Comparison of ENCODE assay signal across 13 cellular contexts in genomic region chr2:28944535-28944934, GRCh38. TPM values are rescaled to one million over a fixed set of nuclear protein-coding genes. Genes with fewer than 3 reads are reported as not detected.
DNase-seq lines count a peak whose midpoint lies in the region; ATAC-seq and TF ChIP-seq lines count a peak whose summit lies in the region.
"Had no signal": no experiment of that assay in that cellular context is flagged by ENCODE, and none has a peak within 500 bp of the region (broad histone marks: within the 10 kb centered on the region; RNA-seq: fewer than 3 reads in every experiment).

No MANE protein-coding gene starts in this region.

- intact Hi-C loops in activated CD8-positive, alpha-beta T cell treated with anti-CD3 and anti-CD28 coated beads for 36 hours (cut with micrococcal nuclease): no loop called here
- intact Hi-C loops in CD14-positive monocyte (cut with micrococcal nuclease): no loop called here

- CTCF ChIA-PET in activated CD8-positive, alpha-beta T cell treated with anti-CD3 and anti-CD28 coated beads for 36 hours (lab: Charles Lee): interaction anchor here (1.0 kb wide), 2 partner anchors 124 to 238 kb away, joined by 3 read pairs; no protein-coding TSS in a partner anchor
- CTCF ChIA-PET in activated CD8-positive, alpha-beta T cell treated with anti-CD3 and anti-CD28 coated beads, Interleukin-2, amount 10 ng/mL, durations not matched to agents 7 days and 5 days (lab: Charles Lee): no interaction called here

- peaks cover 67% of the 10 kb centered on the region for H3K36me3 Mint-ChIP-seq in activated CD8-positive, alpha-beta T cell treated with anti-CD3 and anti-CD28 coated beads for 36 hours (ENCODE audit: low read depth)
- H3K36me3 Mint-ChIP-seq in activated CD8-positive, alpha-beta T cell treated with anti-CD3 and anti-CD28 coated beads, Interleukin-2, amount 10 ng/mL, durations not matched to agents 7 days and 5 days (ENCODE audit: low read depth): peaks cover 68% of the 10 kb centered on the region
- peaks cover 69 to 82% of the 10 kb centered on the region in 2 donors for H3K36me3 Mint-ChIP-seq in CD14-positive monocyte
- H3K36me3 Mint-ChIP-seq in activated naive CD8-positive, alpha-beta T cell treated with anti-CD3 and anti-CD28 coated beads, Interleukin-2, amount 50 U/mL, for 24 hours (ENCODE audit: low read depth): peaks cover 80% of the 10 kb centered on the region
- H3K36me3 Mint-ChIP-seq in stimulated activated naive B cell treated with anti-CD40 and anti-IgM and Interleukin-4, amounts not matched to agents 10 μg/mL and 1 μg/mL and 100 μg/mL, for 72 hours: peaks cover 50 to 61% of the 10 kb centered on the region in 2 donors

- POLR2A ChIA-PET in activated CD8-positive, alpha-beta T cell treated with anti-CD3 and anti-CD28 coated beads for 36 hours (lab: Charles Lee): interaction anchor here (0.9 to 1.4 kb wide), 3 partner anchors 12 to 42 kb away, joined by 3 to 4 read pairs (median 4); no protein-coding TSS in a partner anchor
- POLR2A ChIA-PET in activated CD8-positive, alpha-beta T cell treated with anti-CD3 and anti-CD28 coated beads, Interleukin-2, amount 10 ng/mL, durations not matched to agents 7 days and 5 days (lab: Charles Lee): no interaction called here

- H3K27me3 Mint-ChIP-seq in activated CD8-positive, alpha-beta T cell treated with anti-CD3 and anti-CD28 coated beads for 36 hours: no peaks in the 10 kb centered on the region
- H3K27me3 Mint-ChIP-seq in activated CD8-positive, alpha-beta T cell treated with anti-CD3 and anti-CD28 coated beads, Interleukin-2, amount 10 ng/mL, durations not matched to agents 7 days and 5 days (ENCODE audit: low read depth): no peaks in the 10 kb centered on the region
- H3K27me3 Mint-ChIP-seq in CD14-positive monocyte (ENCODE audit: low read depth in 3 of 3): no peaks in the 10 kb centered on the region
- no peaks in the 10 kb centered on the region for H3K27me3 Mint-ChIP-seq in activated naive CD8-positive, alpha-beta T cell treated with anti-CD3 and anti-CD28 coated beads, Interleukin-2, amount 50 U/mL, for 24 hours
- no peaks in the 10 kb centered on the region for H3K27me3 Mint-ChIP-seq in stimulated activated naive B cell treated with anti-CD40 and anti-IgM and Interleukin-4, amounts not matched to agents 10 μg/mL and 1 μg/mL and 100 μg/mL, for 72 hours
- H3K27me3 Mint-ChIP-seq: CD4-positive, alpha-beta T cell had no signal

- TF ChIP-seq CTCF in activated CD8-positive, alpha-beta T cell treated with anti-CD3 and anti-CD28 coated beads for 36 hours (IDR thresholded peaks at IDR 0.05): no peak
- TF ChIP-seq CTCF in CD14-positive monocyte (IDR thresholded peaks at IDR 0.05): no peak

- peaks cover 3% of the 10 kb centered on the region for H3K9me3 Mint-ChIP-seq in activated CD8-positive, alpha-beta T cell treated with anti-CD3 and anti-CD28 coated beads for 36 hours
- H3K9me3 Mint-ChIP-seq in activated CD8-positive, alpha-beta T cell treated with anti-CD3 and anti-CD28 coated beads, Interleukin-2, amount 10 ng/mL, durations not matched to agents 7 days and 5 days (ENCODE audit: insufficient read depth): no peaks in the 10 kb centered on the region
- H3K9me3 Mint-ChIP-seq in CD14-positive monocyte: peaks cover 0 to 4% (median 3%) of the 10 kb centered on the region in 7 donors
- no peaks in the 10 kb centered on the region for H3K9me3 Mint-ChIP-seq in activated naive CD8-positive, alpha-beta T cell treated with anti-CD3 and anti-CD28 coated beads, Interleukin-2, amount 50 U/mL, for 24 hours
- H3K9me3 Mint-ChIP-seq in stimulated activated naive B cell treated with anti-CD40 and anti-IgM and Interleukin-4, amounts not matched to agents 10 μg/mL and 1 μg/mL and 100 μg/mL, for 72 hours: peaks cover 0 to 5% of the 10 kb centered on the region in 2 donors
- H3K9me3 Mint-ChIP-seq: CD4-positive, alpha-beta T cell had no signal

- no peaks in the 10 kb centered on the region for H3K4me1 Mint-ChIP-seq in activated CD8-positive, alpha-beta T cell treated with anti-CD3 and anti-CD28 coated beads for 36 hours (ENCODE audit: low read depth)
- H3K4me1 Mint-ChIP-seq in activated CD8-positive, alpha-beta T cell treated with anti-CD3 and anti-CD28 coated beads, Interleukin-2, amount 10 ng/mL, durations not matched to agents 7 days and 5 days (ENCODE audit: low read depth): peaks cover 6% of the 10 kb centered on the region
- no peaks in the 10 kb centered on the region for H3K4me1 Mint-ChIP-seq in CD14-positive monocyte
- no peaks in the 10 kb centered on the region for H3K4me1 Mint-ChIP-seq in activated naive CD8-positive, alpha-beta T cell treated with anti-CD3 and anti-CD28 coated beads, Interleukin-2, amount 50 U/mL, for 24 hours
- H3K4me1 Mint-ChIP-seq in stimulated activated naive B cell treated with anti-CD40 and anti-IgM and Interleukin-4, amounts not matched to agents 10 μg/mL and 1 μg/mL and 100 μg/mL, for 72 hours: peaks cover under 1 to 5% of the 10 kb centered on the region in 2 donors

- peak overlapping the region; percentile 22 for H3K27ac Mint-ChIP-seq in activated CD8-positive, alpha-beta T cell treated with anti-CD3 and anti-CD28 coated beads for 36 hours
- H3K27ac Mint-ChIP-seq in activated CD8-positive, alpha-beta T cell treated with anti-CD3 and anti-CD28 coated beads, Interleukin-2, amount 10 ng/mL, durations not matched to agents 7 days and 5 days: no peak overlapping the region
- peak overlapping the region in 4 of 7 donors; percentile 14 to 79 (median 22) for H3K27ac Mint-ChIP-seq in CD14-positive monocyte
- peak overlapping the region; percentile 24 for H3K27ac Mint-ChIP-seq in activated naive CD8-positive, alpha-beta T cell treated with anti-CD3 and anti-CD28 coated beads, Interleukin-2, amount 50 U/mL, for 24 hours
- peak overlapping the region; percentile 47 for H3K27ac Mint-ChIP-seq in stimulated activated naive B cell treated with anti-CD40 and anti-IgM and Interleukin-4, amounts not matched to agents 10 μg/mL and 1 μg/mL and 100 μg/mL, for 72 hours
- H3K27ac Mint-ChIP-seq: CD4-positive, alpha-beta T cell had no signal

- no peak for DNase-seq in activated CD8-positive, alpha-beta T cell treated with anti-CD3 and anti-CD28 coated beads for 36 hours
- DNase-seq in activated CD8-positive, alpha-beta T cell treated with anti-CD3 and anti-CD28 coated beads, Interleukin-2, amount 10 ng/mL, durations not matched to agents 7 days and 5 days: no peak
- no peak for DNase-seq in CD14-positive monocyte (ENCODE audit: low spot score)
- no peak for DNase-seq in activated naive CD8-positive, alpha-beta T cell treated with anti-CD3 and anti-CD28 coated beads, Interleukin-2, amount 50 U/mL, for 24 hours
- no peak for DNase-seq in stimulated activated naive B cell treated with anti-CD40 and anti-IgM and Interleukin-4, amounts not matched to agents 10 μg/mL and 1 μg/mL and 100 μg/mL, for 72 hours
- DNase-seq: 8988T; ACHN; CD4-positive, alpha-beta T cell; DMS79; GM23248 had no signal

- no peak overlapping the region for H3K4me3 Mint-ChIP-seq in activated CD8-positive, alpha-beta T cell treated with anti-CD3 and anti-CD28 coated beads for 36 hours
- H3K4me3 Mint-ChIP-seq in activated CD8-positive, alpha-beta T cell treated with anti-CD3 and anti-CD28 coated beads, Interleukin-2, amount 10 ng/mL, durations not matched to agents 7 days and 5 days: no peak overlapping the region
- H3K4me3 Mint-ChIP-seq in CD14-positive monocyte: no peak overlapping the region
- H3K4me3 Mint-ChIP-seq in activated naive CD8-positive, alpha-beta T cell treated with anti-CD3 and anti-CD28 coated beads, Interleukin-2, amount 50 U/mL, for 24 hours: peak overlapping the region; percentile 24
- H3K4me3 Mint-ChIP-seq in stimulated activated naive B cell treated with anti-CD40 and anti-IgM and Interleukin-4, amounts not matched to agents 10 μg/mL and 1 μg/mL and 100 μg/mL, for 72 hours: no peak overlapping the region
- H3K4me3 Mint-ChIP-seq: CD4-positive, alpha-beta T cell had no signal

- no peak for ATAC-seq in activated CD8-positive, alpha-beta T cell treated with anti-CD3 and anti-CD28 coated beads for 36 hours
- ATAC-seq in activated CD8-positive, alpha-beta T cell treated with anti-CD3 and anti-CD28 coated beads, Interleukin-2, amount 10 ng/mL, durations not matched to agents 7 days and 5 days: no peak
- no peak for ATAC-seq in activated naive CD8-positive, alpha-beta T cell treated with anti-CD3 and anti-CD28 coated beads, Interleukin-2, amount 50 U/mL, for 24 hours
- ATAC-seq in stimulated activated naive B cell treated with anti-CD40 and anti-IgM and Interleukin-4, amounts not matched to agents 10 μg/mL and 1 μg/mL and 100 μg/mL, for 72 hours (replicated peaks): no peak
- ATAC-seq in GM19452 (IDR thresholded peaks at IDR 0.05; ENCODE audit: unreplicated experiment) (no peak), HG02885 (IDR thresholded peaks at IDR 0.05; ENCODE audit: poor library complexity, unreplicated experiment) (no peak)
- ATAC-seq: GM12878 had no signal

RNA-seq across cellular contexts. Expression of gene TOGARAM2, which starts 36.6 kb away (rescaled TPM):
- 1 to 10 TPM; 2.3 to 2.7 TPM for total RNA-seq in activated CD8-positive, alpha-beta T cell treated with anti-CD3 and anti-CD28 coated beads for 36 hours
- 10 to 100 TPM; 10.0 to 10.5 TPM for total RNA-seq in activated CD8-positive, alpha-beta T cell treated with anti-CD3 and anti-CD28 coated beads, Interleukin-2, amount 10 ng/mL, durations not matched to agents 7 days and 5 days
- under 1 TPM in 1 of 2 donors, not detected in 1; 0.23 TPM for polyA plus RNA-seq in CD14-positive monocyte
- total RNA-seq: GM23248 had no signal
- polyA plus RNA-seq: GM23248 had no signal

RNA-seq across cellular contexts. Expression of gene WDR43, which starts 50.1 kb away (rescaled TPM):
- total RNA-seq in activated CD8-positive, alpha-beta T cell treated with anti-CD3 and anti-CD28 coated beads for 36 hours: 100 to 1,000 TPM; 121 to 129 TPM
- total RNA-seq in activated CD8-positive, alpha-beta T cell treated with anti-CD3 and anti-CD28 coated beads, Interleukin-2, amount 10 ng/mL, durations not matched to agents 7 days and 5 days: 10 to 100 TPM; 70.3 to 81.2 TPM
- 10 to 100 TPM; 12.2 to 16.1 TPM for polyA plus RNA-seq in CD14-positive monocyte
